Comparison of ENCODE assay signal across 25 cellular contexts in genomic region chr20:17421493-17421892, GRCh38.
"Had no signal": no experiment of that assay in that cellular context is flagged by ENCODE, and none has a peak within 500 bp of the region (broad histone marks: within the 10 kb centered on the region; RNA-seq: fewer than 3 reads in every experiment).

No MANE protein-coding gene starts in this region.

- H3K27ac ChIP-seq: foreskin keratinocyte, left lung, right lobe of liver, suprapubic skin, tibial nerve had no signal

- H3K36me3 ChIP-seq: left lung, right lobe of liver, suprapubic skin, tibial nerve had no signal

- DNase-seq: activated CD4-positive, alpha-beta memory T cell treated with anti-CD3 and anti-CD28 coated beads, Interleukin-2, amount 10 ng/mL, durations not matched to agents 7 days and 5 days; activated CD4-positive, alpha-beta T cell treated with anti-CD3 and anti-CD28 coated beads, Interleukin-2, amount 10 ng/mL, durations not matched to agents 24 days and 14 days; activated effector memory CD4-positive, alpha-beta T cell treated with Interleukin-2 at 50 U/mL for 16 hours; activated naive CD4-positive, alpha-beta T cell treated with anti-CD3 and anti-CD28 coated beads for 36 hours; activated naive CD8-positive, alpha-beta T cell treated with anti-CD3 and anti-CD28 coated beads, Interleukin-2, amount 10 ng/mL, durations not matched to agents 7 days and 5 days; activated T-cell treated with anti-CD3 and anti-CD28 coated beads, Interleukin-2, amount 50 U/mL, for 72 hours; amygdala; cerebellar nuclear complex; cortex of kidney; endodermal cell; foreskin keratinocyte; kidney glomerular epithelial cell; left lung; naive thymus-derived CD4-positive, alpha-beta T cell; occipital lobe; posterior cingulate gyrus; right lobe of liver; small intestine; stimulated activated CD4-positive, alpha-beta T cell treated with anti-CD3 and anti-CD28 coated beads, Interleukin-2, amount 100 ng/mL, for 24 hours; stimulated activated naive CD8-positive, alpha-beta T cell treated with anti-CD3 and anti-CD28 coated beads, Interleukin-15, amount 100 ng/mL, for 72 hours; T1000 had no signal

- H3K4me1 ChIP-seq: foreskin keratinocyte, left lung, right lobe of liver, suprapubic skin, tibial nerve had no signal

- H3K27me3 ChIP-seq: foreskin keratinocyte, right lobe of liver, tibial nerve had no signal

- ATAC-seq: activated T-cell treated with anti-CD3 and anti-CD28 coated beads, Interleukin-2, amount 50 U/mL, for 72 hours; foreskin keratinocyte; left lung; naive thymus-derived CD4-positive, alpha-beta T cell; right lobe of liver; stimulated activated effector memory CD8-positive, alpha-beta T cell treated with anti-CD3 and anti-CD28 coated beads, Interleukin-12 subunit alpha, Interleukin-12 subunit beta, amount 100 ng/mL, for 72 hours; stimulated activated naive CD8-positive, alpha-beta T cell treated with anti-CD3 and anti-CD28 coated beads, Interleukin-15, amount 100 ng/mL, for 72 hours had no signal

- H3K4me3 ChIP-seq: left lung, lung, right lobe of liver, suprapubic skin, tibial nerve had no signal
